In the genomic region with DNA sequence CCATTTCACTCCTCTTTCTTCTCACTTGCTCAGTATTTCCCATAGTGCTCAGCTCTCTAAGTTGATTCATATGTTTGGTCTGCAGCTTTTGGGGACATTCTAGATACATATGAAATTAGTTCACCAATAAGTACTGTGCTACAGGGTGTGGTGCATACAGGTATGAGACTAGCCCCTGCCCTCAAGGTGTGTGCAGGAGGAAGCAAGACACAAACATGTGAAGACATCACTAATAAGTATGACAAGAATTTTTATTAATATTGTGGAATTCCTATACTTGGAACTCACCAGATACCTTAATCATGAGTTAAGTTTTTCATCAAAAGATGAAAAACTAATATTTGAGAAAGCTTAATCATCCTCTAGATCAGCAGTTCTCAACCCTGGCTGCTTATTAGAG, we compare ENCODE assay signal across 16 cellular contexts.
DNase-seq lines count a peak whose midpoint lies in the region; ATAC-seq, FAIRE-seq and TF ChIP-seq lines count a peak whose summit lies in the region.
"Had no signal": no experiment of that assay in that cellular context is flagged by ENCODE, and none has a peak within 500 bp of the region (broad histone marks: within the 10 kb centered on the region; RNA-seq: fewer than 3 reads in every experiment).

No MANE protein-coding gene starts in this region.

- peak; percentile 53 for ATAC-seq in PC-3
- ATAC-seq: CD8-positive, alpha-beta T cell; GM12878 had no signal

- BruUV-seq in PC-3 (replicated peaks; lab: Mats Ljungman, UMichigan), result no TSS peak

- H3K4me2 ChIP-seq in BLaER1, result peak overlapping the region; percentile 33
- no peak overlapping the region for H3K4me2 ChIP-seq in PC-3 (ENCODE audit: low read length)
- no peak overlapping the region for H3K4me2 ChIP-seq in keratinocyte (ENCODE audit: control insufficient read depth, extremely low read depth, insufficient read depth, low read depth, low read length)

- H3K9me2 ChIP-seq in PC-3 (replicated peaks; ENCODE audit: low read length), result no peaks in the 10 kb centered on the region

- no peaks in the 10 kb centered on the region for H3K79me2 ChIP-seq in PC-3 (ENCODE audit: low read length)
- no peaks in the 10 kb centered on the region for H3K79me2 ChIP-seq in keratinocyte (ENCODE audit: control insufficient read depth, insufficient read depth, low read length)

- no peaks in the 10 kb centered on the region for H3K9me1 ChIP-seq in keratinocyte (ENCODE audit: control insufficient read depth, extremely low read depth, insufficient read depth, low read length)

- CTCF ChIA-PET in PC-3 (lab: Charles Lee), result no interaction called here

- peaks cover 46% of the 10 kb centered on the region for H3K9me3 Mint-ChIP-seq in endodermal cell

- no peak overlapping the region for H3K4me3 ChIP-seq in BLaER1
- no peak overlapping the region for H3K4me3 ChIP-seq in PC-3 (ENCODE audit: low read length)
- H3K4me3 ChIP-seq in endodermal cell (ENCODE audit: low read length), result peak overlapping the region; percentile 49
- no peak overlapping the region for H3K4me3 ChIP-seq in keratinocyte (ENCODE audit: control insufficient read depth in 2 of 3, extremely low read depth in 1 of 3, insufficient read depth in 2 of 3, low read depth in 1 of 3, low read length in 3 of 3)
- no peak overlapping the region for H3K4me3 ChIP-seq in adrenal gland
- H3K4me3 ChIP-seq: GM12878 had no signal

- no peaks in the 10 kb centered on the region for H3K36me3 ChIP-seq in BLaER1
- no peaks in the 10 kb centered on the region for H3K36me3 ChIP-seq in PC-3 (ENCODE audit: low read depth, low read length)
- no peaks in the 10 kb centered on the region for H3K36me3 ChIP-seq in endodermal cell (ENCODE audit: control insufficient read depth, insufficient read depth, low read length)
- H3K36me3 ChIP-seq in keratinocyte (ENCODE audit: control insufficient read depth in 2 of 2, extremely low read depth in 1 of 2, insufficient read depth in 2 of 2, low read length in 2 of 2), result no peaks in the 10 kb centered on the region
- no peaks in the 10 kb centered on the region for H3K36me3 ChIP-seq in adrenal gland (replicated peaks in 1 of 2)

- no peaks in the 10 kb centered on the region for H4K20me1 ChIP-seq in BLaER1
- H4K20me1 ChIP-seq in PC-3 (ENCODE audit: low read length), result no peaks in the 10 kb centered on the region
- H4K20me1 ChIP-seq in keratinocyte (ENCODE audit: control insufficient read depth, extremely low read depth, insufficient read depth, low read length), result no peaks in the 10 kb centered on the region

- no peaks in the 10 kb centered on the region for H3K4me1 Mint-ChIP-seq in endodermal cell

- H3K9ac ChIP-seq in BLaER1, result no peak overlapping the region
- no peak overlapping the region for H3K9ac ChIP-seq in PC-3 (ENCODE audit: low read length)
- no peak overlapping the region for H3K9ac ChIP-seq in endodermal cell (ENCODE audit: extremely low read depth, low read length, poor library complexity, severe bottlenecking)
- no peak overlapping the region for H3K9ac ChIP-seq in keratinocyte (ENCODE audit: control insufficient read depth, extremely low read depth, insufficient read depth, low read length)

- intact Hi-C loops in PC-3 (cut with micrococcal nuclease), result loop anchor here (10.0 kb wide), 1 partner anchor 195 kb away; no protein-coding TSS in a partner anchor
- intact Hi-C loops in adrenal gland (cut with DNase I), result no loop called here

- TF ChIP-seq POLR2A in adrenal gland (IDR thresholded peaks at IDR 0.05), result no peak

- TF ChIP-seq CTCF in PC-3 (conservative IDR thresholded peaks at IDR 0.05; ENCODE audit: low read depth, low read length), result no peak
- TF ChIP-seq CTCF in endodermal cell (conservative IDR thresholded peaks at IDR 0.05), result no peak
- TF ChIP-seq CTCF in keratinocyte (optimal IDR thresholded peaks at IDR 0.05 in 1 of 3, IDR thresholded peaks at IDR 0.05 in 1 of 3, conservative IDR thresholded peaks at IDR 0.05 in 1 of 3; ENCODE audit: extremely low read depth in 1 of 3, insufficient read depth in 2 of 3, low read length in 3 of 3), result no peak
- TF ChIP-seq CTCF in adrenal gland (IDR thresholded peaks at IDR 0.05), result no peak

- no peaks in the 10 kb centered on the region for H3K27me3 Mint-ChIP-seq in endodermal cell (ENCODE audit: insufficient read depth)

- POLR2A ChIA-PET in PC-3 (lab: Charles Lee; ENCODE audit: unreplicated experiment), result no interaction called here

- no peak overlapping the region for H3K4me3 Mint-ChIP-seq in endodermal cell
- H3K4me3 Mint-ChIP-seq: CD8-positive, alpha-beta T cell; H9 had no signal

- H3K27ac ChIP-seq in BLaER1 (no peak overlapping the region), PC-3 (ENCODE audit: low read length) (no peak overlapping the region), endodermal cell (ENCODE audit: low read depth, low read length) (no peak overlapping the region), keratinocyte (ENCODE audit: control insufficient read depth, insufficient read depth, low read length) (no peak overlapping the region), adrenal gland (no peak overlapping the region)

- no peaks in the 10 kb centered on the region for H3F3A ChIP-seq in PC-3 (ENCODE audit: low read length, unreplicated experiment)

- H3K27ac Mint-ChIP-seq in endodermal cell, result no peak overlapping the region
- H3K27ac Mint-ChIP-seq: CD8-positive, alpha-beta T cell; H9 had no signal

- H3K4me1 ChIP-seq in BLaER1 (peaks cover 30% of the 10 kb centered on the region), PC-3 (ENCODE audit: insufficient read depth, low read length) (peaks cover 17% of the 10 kb centered on the region), endodermal cell (ENCODE audit: control insufficient read depth, insufficient read depth, low read length) (no peaks in the 10 kb centered on the region), keratinocyte (ENCODE audit: control insufficient read depth, extremely low read depth, insufficient read depth, low read length) (no peaks in the 10 kb centered on the region), adrenal gland (replicated peaks in 1 of 2) (no peaks in the 10 kb centered on the region)

- no peaks in the 10 kb centered on the region for H3K36me3 Mint-ChIP-seq in endodermal cell (ENCODE audit: low read depth)
- H3K36me3 Mint-ChIP-seq: CD8-positive, alpha-beta T cell had no signal

- dilution Hi-C loops in keratinocyte (cut with MboI; ENCODE audit: extremely low pct_ligation_motif_present, low sequenced_read_pairs), result no loop called here

- H2AFZ ChIP-seq in PC-3 (ENCODE audit: low read length) (no peak overlapping the region), keratinocyte (ENCODE audit: control insufficient read depth, low read length) (no peak overlapping the region)

- no peak for FAIRE-seq in keratinocyte (lab: Jason Lieb, UNC)
- FAIRE-seq: GM12878, GM19239, H1 had no signal

- H3K9me3 ChIP-seq in BLaER1 (peaks cover 37% of the 10 kb centered on the region), PC-3 (ENCODE audit: low read length) (peaks cover 8% of the 10 kb centered on the region; the same call in 1 of the 2 replicates), endodermal cell (ENCODE audit: control insufficient read depth, low read length) (peaks cover 16% of the 10 kb centered on the region), keratinocyte (ENCODE audit: control insufficient read depth, low read depth, low read length) (no peaks in the 10 kb centered on the region), adrenal gland (replicated peaks in 1 of 3) (no peaks in the 10 kb centered on the region)

- no peaks in the 10 kb centered on the region for H3K27me3 ChIP-seq in BLaER1
- H3K27me3 ChIP-seq in PC-3 (ENCODE audit: low read length), result no peaks in the 10 kb centered on the region
- no peaks in the 10 kb centered on the region for H3K27me3 ChIP-seq in endodermal cell (ENCODE audit: control insufficient read depth, insufficient read depth, low read length, poor library complexity, severe bottlenecking)
- H3K27me3 ChIP-seq in keratinocyte (ENCODE audit: control insufficient read depth, extremely low read depth, insufficient read depth, low read length), result no peaks in the 10 kb centered on the region
- no peaks in the 10 kb centered on the region for H3K27me3 ChIP-seq in adrenal gland

- DNase-seq in PC-3 (peak; percentile 52), endodermal cell (no peak), keratinocyte (ENCODE audit: low read depth, low spot score) (peak; percentile 69), adrenal gland (no peak), AG20443 (ENCODE audit: low spot score) (no peak), SW 1271 (lab: John Stamatoyannopoulos, UW) (no peak)
- DNase-seq: ACHN; AML-193; Calu3; CD8-positive, alpha-beta T cell; DMS79 treated with DMSO at 0.1 percent for 48 hours; H9 had no signal

Comparison
In these comparisons a context has a peak if more than half of its experiments do, and no peak if none do; other contexts are left out.
1. DNase-seq: peak in PC-3 (single experiment) and keratinocyte (single experiment); none in endodermal cell (single experiment), adrenal gland (0 of 7), AG20443 (single experiment) and SW 1271 (0 of 2).